25 cellular contexts compared by ENCODE assay signal in genomic region chr5:39880985-39881384, GRCh38.
DNase-seq lines count a peak whose midpoint lies in the region; ATAC-seq, FAIRE-seq and TF ChIP-seq lines count a peak whose summit lies in the region.
"Had no signal": no experiment of that assay in that cellular context is flagged by ENCODE, and none has a peak within 500 bp of the region (broad histone marks: within the 10 kb centered on the region; RNA-seq: fewer than 3 reads in every experiment).

No MANE protein-coding gene starts in this region.

- H3K4me2 ChIP-seq in HepG2 (ENCODE audit: low read depth, low read length): no peak overlapping the region
- H3K4me2 ChIP-seq: A549, BLaER1 had no signal

- ATAC-seq in HepG2: no peak
- ATAC-seq in right lobe of liver: no peak
- ATAC-seq: A549, GM12878 had no signal

- no peak for TF ChIP-seq EP300 in HepG2 (IDR thresholded peaks at IDR 0.05; ENCODE audit: low read depth in 2 of 2, low read length in 2 of 2)
- no peak for TF ChIP-seq EP300 in HepG2 (CRISPR knock-in tag; IDR thresholded peaks at IDR 0.05; ENCODE audit: borderline replicate concordance)

- no peak overlapping the region for H3K27ac ChIP-seq in HepG2 (ENCODE audit: extremely low read length, insufficient read depth, low read length)
- H3K27ac ChIP-seq in right lobe of liver: no peak overlapping the region
- H3K27ac ChIP-seq: 22Rv1, A549, BLaER1 had no signal

- TF ChIP-seq POLR2A in HepG2 (IDR thresholded peaks at IDR 0.05; ENCODE audit: insufficient read depth in 1 of 2, low read depth in 2 of 2, low read length in 2 of 2) (no peak), right lobe of liver (IDR thresholded peaks at IDR 0.05) (no peak)

- CTCF ChIA-PET in HepG2 (lab: Yijun Ruan, JAX; ENCODE audit: low intra/inter-chr PET ratio, low total read pairs): no interaction called here

- no peaks in the 10 kb centered on the region for H4K20me1 ChIP-seq in HepG2 (ENCODE audit: insufficient read depth, low read length)
- H4K20me1 ChIP-seq: BLaER1 had no signal

- intact Hi-C loops in HepG2 (cut with micrococcal nuclease; ENCODE audit: unreplicated experiment): no loop called here
- intact Hi-C loops in right lobe of liver (cut with DNase I): no loop called here

- no TSS peak for BruUV-seq in HepG2 (replicated peaks; lab: Mats Ljungman, UMichigan)

- no peak for TF ChIP-seq RAD21 in HepG2 (CRISPR knock-in tag; IDR thresholded peaks at IDR 0.05)

- H3K4me3 ChIP-seq in HepG2 (replicated peaks in 1 of 3; ENCODE audit: insufficient read depth in 1 of 3, low read depth in 2 of 3, low read length in 3 of 3): no peak overlapping the region
- H3K4me3 ChIP-seq in right lobe of liver: no peak overlapping the region
- no peak overlapping the region for H3K4me3 ChIP-seq in adipocyte (ENCODE audit: low read length)
- H3K4me3 ChIP-seq: A549, BLaER1, GM12878 had no signal

- H3K4me1 ChIP-seq in HepG2 (ENCODE audit: insufficient read depth, low read length): no peaks in the 10 kb centered on the region
- no peaks in the 10 kb centered on the region for H3K4me1 ChIP-seq in right lobe of liver
- peaks cover 8% of the 10 kb centered on the region for H3K4me1 ChIP-seq in adipocyte (ENCODE audit: control insufficient read depth, insufficient read depth, low read length)
- H3K4me1 ChIP-seq: A549, BE2C, BLaER1 had no signal

- no peaks in the 10 kb centered on the region for H3K27me3 ChIP-seq in HepG2 (ENCODE audit: control insufficient read depth in 1 of 2, insufficient read depth in 2 of 2, low read length in 2 of 2)
- H3K27me3 ChIP-seq in right lobe of liver: no peaks in the 10 kb centered on the region
- H3K27me3 ChIP-seq in adipocyte (replicated peaks; ENCODE audit: control insufficient read depth, insufficient read depth, low read length): no peaks in the 10 kb centered on the region
- H3K27me3 ChIP-seq: BE2C, BLaER1 had no signal

- no peak overlapping the region for H3K9ac ChIP-seq in HepG2 (ENCODE audit: insufficient read depth, low read depth, low read length)
- no peak overlapping the region for H3K9ac ChIP-seq in adipocyte (ENCODE audit: low read length)
- H3K9ac ChIP-seq: BLaER1 had no signal

- H3K36me3 ChIP-seq in HepG2 (replicated peaks in 1 of 2; ENCODE audit: control insufficient read depth in 1 of 2, insufficient read depth in 2 of 2, low read length in 2 of 2) (no peaks in the 10 kb centered on the region), right lobe of liver (no peaks in the 10 kb centered on the region), adipocyte (ENCODE audit: control insufficient read depth, insufficient read depth, low read length, severe bottlenecking) (no peaks in the 10 kb centered on the region)
- H3K36me3 ChIP-seq: BE2C, BLaER1 had no signal

- TF ChIP-seq CTCF in HepG2 (CRISPR knock-in tag; IDR thresholded peaks at IDR 0.05) (no peak), right lobe of liver (IDR thresholded peaks at IDR 0.05) (no peak)

- POLR2A ChIA-PET in HepG2 (lab: Yijun Ruan, JAX): no interaction called here

- H2AFZ ChIP-seq in HepG2 (ENCODE audit: low read length): no peak overlapping the region

- H3K9me3 ChIP-seq in HepG2 (ENCODE audit: low read length) (peaks cover 7% of the 10 kb centered on the region; the same call in 1 of the 2 replicates), right lobe of liver (no peaks in the 10 kb centered on the region), adipocyte (ENCODE audit: control insufficient read depth, low read length) (no peaks in the 10 kb centered on the region)
- H3K9me3 ChIP-seq: A549, BE2C, BLaER1 had no signal

- H3K79me2 ChIP-seq in HepG2 (ENCODE audit: insufficient read depth, low read length): no peaks in the 10 kb centered on the region

- in situ Hi-C loops in HepG2 (cut with HindIII; ENCODE audit: extremely low pct_ligation_motif_present, low pct_unique_long_range_greater_than_20kb): no loop called here

- no peak for FAIRE-seq in HepG2 (lab: Jason Lieb, UNC)
- FAIRE-seq: A549, GM12878, GM12892, GM18507 had no signal

- DNase-seq in HepG2 (ENCODE audit: low spot score): no peak
- DNase-seq in right lobe of liver: no peak
- DNase-seq in adipocyte (ENCODE audit: low read depth): peak; percentile 48
- DNase-seq in fibroblast of peridontal ligament (ENCODE audit: extremely low read depth): peak; percentile 21
- no peak for DNase-seq in cerebellar nuclear complex (lab: John Stamatoyannopoulos, UW)
- no peak for DNase-seq in RKO (ENCODE audit: low spot score)
- DNase-seq: BE2C; C1 segment of cervical spinal cord; CD4-positive, alpha-beta memory T cell; CD4-positive, CD25-positive, alpha-beta regulatory T cell; CD8-positive, alpha-beta memory T cell; COR-L47; DMS 273 treated with DMSO at 0.1 percent for 48 hours; DMS153; DMS53; DMS79; DND-41; EL; GDM1 had no signal

TF ChIP-seq in HepG2, 621 proteins besides CTCF, POLR2A, EP300 and RAD21:
- TF ChIP-seq ZBTB8A (CRISPR knock-in tag; IDR thresholded peaks at IDR 0.05; ENCODE audit: borderline replicate concordance, low read depth) (no peak), CEBPB (IDR thresholded peaks at IDR 0.05; ENCODE audit: borderline replicate concordance, low read depth, low read length) (peak; percentile 63)

Comparison
In these comparisons a context has a peak if more than half of its experiments do, and no peak if none do; other contexts are left out.
1. DNase-seq: peak in adipocyte (single experiment) and fibroblast of peridontal ligament (single experiment); none in HepG2 (single experiment), right lobe of liver (0 of 3), cerebellar nuclear complex (0 of 2) and RKO (single experiment).